ENCODE assay signal across 25 cellular contexts in the genomic region with DNA sequence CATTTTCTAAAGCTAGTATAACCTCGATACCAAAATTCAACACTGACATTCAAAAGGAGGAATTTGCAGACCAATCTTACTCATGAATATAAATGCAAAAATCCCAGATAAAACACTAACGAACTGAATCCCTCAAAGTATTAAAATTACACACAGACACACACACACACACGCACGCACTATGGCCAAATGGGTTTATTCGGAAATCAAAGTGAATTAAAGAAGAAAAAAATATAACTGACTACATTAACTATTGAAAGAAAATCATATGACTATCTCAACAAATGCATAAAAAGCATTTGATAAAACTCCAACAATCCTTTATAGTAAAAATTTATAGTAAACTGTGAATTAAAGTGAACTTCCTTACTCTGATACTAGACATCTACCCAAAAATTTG.
"Had no signal": no experiment of that assay in that cellular context is flagged by ENCODE, and none has a peak within 500 bp of the region (broad histone marks: within the 10 kb centered on the region; RNA-seq: fewer than 3 reads in every experiment).

No MANE protein-coding gene starts in this region.

- H3K9me3 Mint-ChIP-seq: dendritic cell treated with granulocyte-macrophage colony-stimulating factor and Interleukin-4, amounts not matched to agents 40 ng/mL and 50 ng/mL, for 4 days; endodermal cell had no signal

- H3K27ac ChIP-seq: colonic mucosa, coronary artery, dorsolateral prefrontal cortex, epithelial cell of prostate, esophagus muscularis mucosa, esophagus squamous epithelium, foreskin keratinocyte, gastrocnemius medialis, gastroesophageal sphincter, heart left ventricle, heart right ventricle had no signal

- H3K4me3 Mint-ChIP-seq: dendritic cell treated with granulocyte-macrophage colony-stimulating factor and Interleukin-4, amounts not matched to agents 40 ng/mL and 50 ng/mL, for 4 days; endodermal cell had no signal

- H3K27me3 ChIP-seq: colonic mucosa, dorsolateral prefrontal cortex, esophagus muscularis mucosa, esophagus squamous epithelium, foreskin keratinocyte, gastrocnemius medialis, gastroesophageal sphincter had no signal

- H3K27me3 Mint-ChIP-seq: dendritic cell treated with granulocyte-macrophage colony-stimulating factor and Interleukin-4, amounts not matched to agents 40 ng/mL and 50 ng/mL, for 4 days had no signal

- DNase-seq: colonic mucosa; cortex of kidney; dermis blood vessel endothelial cell; dorsolateral prefrontal cortex; effector CD4-positive, alpha-beta T cell; effector CD8-positive, alpha-beta T cell; effector memory CD4-positive, alpha-beta T cell; endodermal cell; erythroblast; esophagus squamous epithelium; foreskin fibroblast; foreskin keratinocyte; foreskin melanocyte; gastrocnemius medialis; glutamatergic neuron; head of caudate nucleus; heart left ventricle; heart right ventricle had no signal

- ATAC-seq: esophagus mucosa, foreskin keratinocyte, gastrocnemius medialis, gastroesophageal sphincter, heart left ventricle, heart right ventricle had no signal

- H3K4me1 ChIP-seq: colonic mucosa, esophagus muscularis mucosa, esophagus squamous epithelium, foreskin keratinocyte, gastrocnemius medialis, gastroesophageal sphincter, heart left ventricle, heart right ventricle had no signal

- FAIRE-seq: endothelial cell of umbilical vein had no signal

- H3K27ac Mint-ChIP-seq: dendritic cell treated with granulocyte-macrophage colony-stimulating factor and Interleukin-4, amounts not matched to agents 40 ng/mL and 50 ng/mL, for 4 days; endodermal cell had no signal

- H3K4me3 ChIP-seq: colonic mucosa, coronary artery, dorsolateral prefrontal cortex, esophagus muscularis mucosa, esophagus squamous epithelium, gastrocnemius medialis, gastroesophageal sphincter, heart left ventricle, heart right ventricle had no signal

- H3K36me3 ChIP-seq: colonic mucosa, esophagus muscularis mucosa, esophagus squamous epithelium, gastrocnemius medialis, gastroesophageal sphincter, heart left ventricle, heart right ventricle had no signal

- H3K9me3 ChIP-seq: colonic mucosa, esophagus muscularis mucosa, esophagus squamous epithelium, gastrocnemius medialis, gastroesophageal sphincter had no signal
